ENCODE assay signal across 10 cellular contexts in the genomic region with DNA sequence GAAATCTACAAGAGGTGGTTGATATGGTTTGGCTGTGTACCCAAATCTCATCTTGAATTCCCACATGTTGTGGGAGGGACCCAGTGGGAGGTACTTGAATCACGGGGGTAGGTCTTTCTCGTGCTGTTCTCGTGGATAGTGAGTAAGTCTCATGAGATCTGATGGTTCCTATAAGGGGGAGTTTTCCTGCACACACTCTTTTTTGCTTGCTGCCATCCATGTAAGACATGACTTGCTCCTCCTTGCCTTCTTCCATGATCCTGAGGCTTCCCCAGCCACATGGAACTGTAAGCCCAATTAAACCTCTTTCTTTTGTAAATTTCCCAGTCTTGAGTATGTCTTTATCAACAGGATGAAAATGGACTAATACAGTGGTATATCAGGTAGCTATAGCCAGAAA. TPM values are rescaled to one million over a fixed set of nuclear protein-coding genes. Genes with fewer than 3 reads are reported as not detected.
"Had no signal": no experiment of that assay in that cellular context is flagged by ENCODE, and none has a peak within 500 bp of the region (broad histone marks: within the 10 kb centered on the region; RNA-seq: fewer than 3 reads in every experiment).

No MANE protein-coding gene starts in this region.

- H3K27ac ChIP-seq: HL-60, KMS-11 had no signal

- DNase-seq: IMR-90, KBM-7, KG1 had no signal

- FAIRE-seq: HepG2, HTR-8/SVneo had no signal

- H3K4me3 Mint-ChIP-seq: IgD-negative memory B cell had no signal

- ATAC-seq: HepG2 had no signal

- H3K4me2 ChIP-seq: KMS-11 had no signal

- H3K9ac ChIP-seq: KMS-11 had no signal

- H3K4me1 Mint-ChIP-seq: IgD-negative memory B cell had no signal

RNA-seq across cellular contexts. Expression of a gene that starts 5.2 kb away (rescaled TPM):
- total RNA-seq: HepG2, HT-29, HT1080, IMR-90 had no signal
- polyA plus RNA-seq: HepG2, IgD-negative memory B cell, IMR-90 had no signal
